In the genomic region with DNA sequence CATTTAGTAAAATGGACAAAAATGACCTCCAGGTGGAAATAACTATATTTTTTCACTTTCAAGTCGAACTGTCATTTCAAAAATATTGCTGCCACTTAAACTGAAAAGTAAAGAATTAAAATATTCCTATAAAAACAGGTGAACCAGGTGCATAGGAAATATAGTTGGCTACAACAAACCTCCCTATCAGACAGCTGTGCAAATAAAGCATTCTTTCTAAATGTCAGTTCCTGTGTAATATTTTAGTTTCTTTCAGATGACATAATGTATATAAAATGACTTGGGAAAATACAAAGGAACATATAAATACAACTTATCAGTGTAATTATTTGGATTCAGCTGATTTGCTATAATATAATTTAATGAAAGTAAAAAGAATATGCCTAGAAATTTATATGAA, we compare ENCODE assay signal across 14 cellular contexts.
DNase-seq lines count a peak whose midpoint lies in the region; ATAC-seq and TF ChIP-seq lines count a peak whose summit lies in the region.
"Had no signal": no experiment of that assay in that cellular context is flagged by ENCODE, and none has a peak within 500 bp of the region (broad histone marks: within the 10 kb centered on the region; RNA-seq: fewer than 3 reads in every experiment).

No MANE protein-coding gene starts in this region.

- no peaks in the 10 kb centered on the region for H3K36me3 ChIP-seq in prostate gland

- intact Hi-C loops in Right ventricle myocardium inferior (cut with DNase I) (no loop called here), prostate gland (cut with DNase I) (no loop called here)

- H3K27me3 ChIP-seq in prostate gland (replicated peaks; ENCODE audit: insufficient read depth) = no peaks in the 10 kb centered on the region

- no peak overlapping the region for H3K4me3 ChIP-seq in prostate gland

- H3K27ac ChIP-seq in prostate gland = no peak overlapping the region

- H3K4me1 ChIP-seq in prostate gland (replicated peaks) = no peaks in the 10 kb centered on the region
- H3K4me1 ChIP-seq: Caco-2 had no signal

- no peak for ATAC-seq in Right ventricle myocardium inferior

- TF ChIP-seq CTCF in prostate gland (IDR thresholded peaks at IDR 0.05) = no peak

- WGBS in prostate gland = 23% methylated on average over 1 of the region's 1 CpG

- H3K9me3 ChIP-seq in prostate gland = no peaks in the 10 kb centered on the region
- H3K9me3 ChIP-seq: Caco-2 had no signal

- peak; percentile 16 for DNase-seq in DMS53 treated with DMSO at 0.1 percent for 48 hours (lab: John Stamatoyannopoulos, UW; ENCODE audit: unreplicated experiment)
- peak; percentile 20 to 89 (median 48) for DNase-seq in NCI-H1417 (lab: John Stamatoyannopoulos, UW)
- peak; percentile 44 for DNase-seq in NCI-H345 (lab: John Stamatoyannopoulos, UW)
- peak; percentile 94 for DNase-seq in SHP77 treated with DMSO at 0.1 percent for 48 hours (lab: John Stamatoyannopoulos, UW)
- no peak for DNase-seq in OCI-M2 (lab: John Stamatoyannopoulos, UW; ENCODE audit: unreplicated experiment)
- DNase-seq in Right ventricle myocardium inferior (ENCODE audit: missing footprints) = no peak
- DNase-seq in prostate gland (ENCODE audit: low spot score) = no peak
- DNase-seq: ACHN; AML-193; Caco-2; DMS79; KG1; NCI-H446 treated with DMSO at 0.1 percent for 48 hours; NK-92 treated with Interleukin-12 subunit alpha and Interleukin-12 subunit beta, amount 100 ng/mL, for 24 hours had no signal

- no peak for TF ChIP-seq POLR2A in prostate gland (IDR thresholded peaks at IDR 0.05)

Comparison
In these comparisons a context has a peak if more than half of its experiments do, and no peak if none do; other contexts are left out.
1. DNase-seq: peak in DMS53 treated with DMSO at 0.1 percent for 48 hours (single experiment), NCI-H1417 (3 of 3), NCI-H345 (single experiment) and SHP77 treated with DMSO at 0.1 percent for 48 hours (single experiment); none in OCI-M2 (single experiment), Right ventricle myocardium inferior (single experiment) and prostate gland (single experiment).